In genomic region chr3:142267269-142267668, GRCh38 we compare ENCODE assay signal across 20 cellular contexts. TPM values are rescaled to one million over a fixed set of nuclear protein-coding genes. Genes with fewer than 3 reads are reported as not detected.
A peak's percentile ranks its signal among the peaks of the same experiment; 100 is the strongest.
DNase-seq lines count a peak whose midpoint lies in the region; ATAC-seq, FAIRE-seq and TF ChIP-seq lines count a peak whose summit lies in the region.
"Had no signal": no experiment of that assay in that cellular context is flagged by ENCODE, and none has a peak within 500 bp of the region (broad histone marks: within the 10 kb centered on the region; RNA-seq: fewer than 3 reads in every experiment).

No MANE protein-coding gene starts in this region.

- no peaks in the 10 kb centered on the region for H3K79me2 ChIP-seq in OCI-LY7 (ENCODE audit: insufficient read depth, low read depth, low read length)
- H3K79me2 ChIP-seq in HepG2 (ENCODE audit: insufficient read depth, low read length), result no peaks in the 10 kb centered on the region

- POLR2A ChIA-PET in OCI-LY7 (lab: Charles Lee) (no interaction called here), HepG2 (lab: Yijun Ruan, JAX) (no interaction called here)

- FAIRE-seq in small intestine (lab: Jason Lieb, UNC) (no peak), HepG2 (lab: Jason Lieb, UNC) (no peak)
- FAIRE-seq: A549, GM12878, H1 had no signal

- no peak for TF ChIP-seq RAD21 in HepG2 (CRISPR knock-in tag; IDR thresholded peaks at IDR 0.05)

- TF ChIP-seq EP300 in HepG2 (IDR thresholded peaks at IDR 0.05; ENCODE audit: low read depth in 2 of 2, low read length in 2 of 2) (no peak), HepG2 (CRISPR knock-in tag; IDR thresholded peaks at IDR 0.05; ENCODE audit: borderline replicate concordance) (no peak)

- H3K27me3 ChIP-seq in small intestine (ENCODE audit: control insufficient read depth in 2 of 2, insufficient read depth in 2 of 2, low read length in 2 of 2) (no peaks in the 10 kb centered on the region), HepG2 (ENCODE audit: control insufficient read depth in 1 of 2, insufficient read depth in 2 of 2, low read length in 2 of 2) (no peaks in the 10 kb centered on the region)

- H4K20me1 ChIP-seq in OCI-LY7 (ENCODE audit: insufficient read depth, low read length) (no peaks in the 10 kb centered on the region), HepG2 (ENCODE audit: insufficient read depth, low read length) (no peaks in the 10 kb centered on the region)

- in situ Hi-C loops in HepG2 (cut with HindIII; ENCODE audit: extremely low pct_ligation_motif_present, low pct_unique_long_range_greater_than_20kb), result no loop called here

- H3K4me1 ChIP-seq in OCI-LY7 (ENCODE audit: insufficient read depth, low read length, poor library complexity, severe bottlenecking) (no peaks in the 10 kb centered on the region), small intestine (ENCODE audit: control insufficient read depth in 2 of 2, insufficient read depth in 1 of 2, low read depth in 1 of 2, low read length in 1 of 2) (no peaks in the 10 kb centered on the region), HepG2 (ENCODE audit: insufficient read depth, low read length) (no peaks in the 10 kb centered on the region)
- H3K4me1 ChIP-seq: A549, Caco-2 had no signal

- H2AFZ ChIP-seq in OCI-LY7 (ENCODE audit: low read length), result peak overlapping the region; percentile 32; the same call in 1 of the 2 replicates
- H2AFZ ChIP-seq in HepG2 (ENCODE audit: low read length), result no peak overlapping the region

- no peaks in the 10 kb centered on the region for H3K36me3 ChIP-seq in OCI-LY7 (ENCODE audit: insufficient read depth, low read length)
- H3K36me3 ChIP-seq in small intestine (ENCODE audit: control insufficient read depth in 2 of 2, insufficient read depth in 2 of 2, low read length in 2 of 2), result no peaks in the 10 kb centered on the region
- no peaks in the 10 kb centered on the region for H3K36me3 ChIP-seq in HepG2 (replicated peaks in 1 of 2; ENCODE audit: control insufficient read depth in 1 of 2, insufficient read depth in 2 of 2, low read length in 2 of 2)

- H3K27ac ChIP-seq in OCI-LY7 (ENCODE audit: low read depth, low read length, poor library complexity, severe bottlenecking) (no peak overlapping the region), small intestine (ENCODE audit: low read depth in 1 of 2, low read length in 1 of 2) (no peak overlapping the region), HepG2 (ENCODE audit: extremely low read length, insufficient read depth, low read length) (no peak overlapping the region)
- H3K27ac ChIP-seq: 22Rv1, A549, C4-2B had no signal

- no peak overlapping the region for H3K9ac ChIP-seq in HepG2 (ENCODE audit: insufficient read depth, low read depth, low read length)

- no peaks in the 10 kb centered on the region for H3K9me2 ChIP-seq in OCI-LY7 (ENCODE audit: insufficient read depth, low read length)

- DNase-seq in DMS53 (lab: John Stamatoyannopoulos, UW) (peak; percentile 13), DMS53 treated with DMSO at 0.1 percent for 48 hours (lab: John Stamatoyannopoulos, UW; ENCODE audit: unreplicated experiment) (no peak), OCI-LY7 (ENCODE audit: low spot score) (no peak), left colon (no peak), small intestine (peak; percentile 28), HepG2 (ENCODE audit: low spot score) (no peak), dermis blood vessel endothelial cell (no peak)
- DNase-seq: AML-193; Caco-2; CD4-positive, alpha-beta T cell; DMS153; DND-41; EL; H9 had no signal

- 43 to 60% (median 44%) methylated on average over 2 of the region's 2 CpGs for WGBS in small intestine, 3 donors
- 17% methylated on average over 2 of the region's 2 CpGs for WGBS in HepG2 (ENCODE audit: low lambda C conversion rate)

- ATAC-seq in left colon (peak; percentile 98), HepG2 (no peak), HG03159 (IDR thresholded peaks at IDR 0.05; ENCODE audit: unreplicated experiment) (no peak)
- ATAC-seq: A549, GM12878 had no signal

- CTCF ChIA-PET in OCI-LY7 (lab: Charles Lee; ENCODE audit: unreplicated experiment) (no interaction called here), HepG2 (lab: Yijun Ruan, JAX; ENCODE audit: low intra/inter-chr PET ratio, low total read pairs) (no interaction called here)

- H3K9me3 ChIP-seq in OCI-LY7 (ENCODE audit: low read length) (no peaks in the 10 kb centered on the region), small intestine (ENCODE audit: control insufficient read depth, low read depth) (no peaks in the 10 kb centered on the region), HepG2 (ENCODE audit: low read length) (no peaks in the 10 kb centered on the region)
- H3K9me3 ChIP-seq: A549, Caco-2 had no signal

- H3K4me2 ChIP-seq in OCI-LY7 (ENCODE audit: low read length), result no peak overlapping the region
- H3K4me2 ChIP-seq in HepG2 (ENCODE audit: low read depth, low read length), result no peak overlapping the region
- H3K4me2 ChIP-seq: A549 had no signal

- H3K4me3 ChIP-seq in OCI-LY7 (ENCODE audit: low read depth, low read length, poor library complexity, severe bottlenecking), result no peak overlapping the region
- H3K4me3 ChIP-seq in small intestine (ENCODE audit: low read depth in 1 of 2, low read length in 2 of 2), result no peak overlapping the region
- no peak overlapping the region for H3K4me3 ChIP-seq in HepG2 (replicated peaks in 1 of 3; ENCODE audit: insufficient read depth in 1 of 3, low read depth in 2 of 3, low read length in 3 of 3)
- H3K4me3 ChIP-seq: A549, GM12878 had no signal

- no TSS peak for BruUV-seq in OCI-LY7 (replicated peaks; lab: Mats Ljungman, UMichigan)
- no TSS peak for BruUV-seq in HepG2 (replicated peaks; lab: Mats Ljungman, UMichigan)

- no peak for TF ChIP-seq POLR2A in HepG2 (IDR thresholded peaks at IDR 0.05; ENCODE audit: insufficient read depth in 1 of 2, low read depth in 2 of 2, low read length in 2 of 2)

- TF ChIP-seq CTCF in OCI-LY7 (conservative IDR thresholded peaks at IDR 0.05; ENCODE audit: low read length) (no peak), HepG2 (CRISPR knock-in tag; IDR thresholded peaks at IDR 0.05) (no peak)

- intact Hi-C loops in OCI-LY7 (cut with micrococcal nuclease; ENCODE audit: unreplicated experiment) (no loop called here), left colon (cut with DNase I, micrococcal nuclease) (no loop called here), HepG2 (cut with micrococcal nuclease; ENCODE audit: unreplicated experiment) (no loop called here)

TF ChIP-seq in HepG2, 621 proteins besides CTCF, POLR2A, EP300 and RAD21 (continues in another document):
- TF ChIP-seq ZNF292 (CRISPR knock-in tag; IDR thresholded peaks at IDR 0.05; ENCODE audit: borderline replicate concordance, low read depth) (no peak), SIX1 (CRISPR knock-in tag; IDR thresholded peaks at IDR 0.05; ENCODE audit: borderline replicate concordance) (no peak), ERF (CRISPR knock-in tag; IDR thresholded peaks at IDR 0.05) (no peak), YEATS2 (CRISPR knock-in tag; IDR thresholded peaks at IDR 0.05; ENCODE audit: borderline replicate concordance) (no peak), ZHX1 (CRISPR knock-in tag; IDR thresholded peaks at IDR 0.05; ENCODE audit: low read depth) (no peak), ZFP37 (CRISPR knock-in tag; IDR thresholded peaks at IDR 0.05; ENCODE audit: borderline replicate concordance) (no peak)

RNA-seq across cellular contexts. Expression of gene GK5, which starts 41.9 kb away (rescaled TPM):
- 12.7 and 27.4 TPM in 2 replicates for total RNA-seq in OCI-LY7 (2014; rRNA removed; shearing (Covaris generic))
- total RNA-seq in OCI-LY7 (2022) (23.1 and 26.8 TPM in 2 replicates), left colon (10 to 100 TPM; 40.1 to 59.5 TPM), HepG2 (2016; rRNA removed; fragmentation: Illumina TruSeq; extraction: Trizol) (11.0 and 12.9 TPM in 2 replicates), dermis blood vessel endothelial cell (6.5 and 8.8 TPM in 2 replicates)
- polyA plus RNA-seq in small intestine (1 to 10 TPM; 4.6 to 8.9 (median 8.4) TPM), HepG2 (2011; rRNA removed) (7.1 and 7.9 TPM in 2 replicates)
- total RNA-seq in HepG2 (2016; cell fraction: cytosol; rRNA removed; fragmentation: Illumina TruSeq; extraction: Trizol; ENCODE audit: low read depth), result 3.3 and 3.7 TPM in 2 replicates
- total RNA-seq in HepG2 (2016; cell fraction: insoluble cytoplasmic fraction; rRNA removed; fragmentation: Illumina TruSeq; extraction: Trizol), result 9.1 and 13.1 TPM in 2 replicates
- 2.8 and 4.4 TPM in 2 replicates for total RNA-seq in HepG2 (2016; cell fraction: membrane; rRNA removed; fragmentation: Illumina TruSeq; extraction: Trizol)
- total RNA-seq in HepG2 (2016; cell fraction: nucleus; rRNA removed; fragmentation: Illumina TruSeq; extraction: Trizol), result 17.6 and 20.5 TPM in 2 replicates
- 1.4 and 1.9 TPM in 2 replicates for polyA plus RNA-seq in HepG2 (2011; cell fraction: cytosol; rRNA removed)
- polyA plus RNA-seq in HepG2 (2011; cell fraction: nucleus; rRNA removed), result 12.3 and 18.5 TPM in 2 replicates
- 4.1 and 5.6 TPM in 2 replicates for polyA plus RNA-seq in HepG2 (2012)
- 1.2 and 2.0 TPM in 2 replicates for polyA plus RNA-seq in HepG2 (2016; cell fraction: cytosol; fragmentation: Illumina TruSeq; extraction: Trizol; ENCODE audit: low read depth)
- polyA plus RNA-seq in HepG2 (2016; cell fraction: insoluble cytoplasmic fraction; fragmentation: Illumina TruSeq; extraction: Trizol; ENCODE audit: low read depth), result 4.5 and 5.9 TPM in 2 replicates
- polyA plus RNA-seq in HepG2 (2016; cell fraction: membrane; fragmentation: Illumina TruSeq; extraction: Trizol; ENCODE audit: low read depth), result 0.74 and 2.3 TPM in 2 replicates
- 24.4 and 24.6 TPM in 2 replicates for polyA plus RNA-seq in HepG2 (2016; cell fraction: nucleus; fragmentation: Illumina TruSeq; extraction: Trizol; ENCODE audit: insufficient read depth, low read depth)
- polyA minus RNA-seq in HepG2 (2011; rRNA and poly(A)+ RNA removed; ENCODE audit: low replicate concordance), result 2.5 and 6.1 TPM in 2 replicates
- polyA minus RNA-seq in HepG2 (2011; cell fraction: cytosol; rRNA and poly(A)+ RNA removed), result 1.6 and 4.3 TPM in 2 replicates
- 19.1 and 23.4 TPM in 2 replicates for polyA minus RNA-seq in HepG2 (2011; cell fraction: nucleus; rRNA and poly(A)+ RNA removed)

Comparison
In these comparisons a context has a peak if more than half of its experiments do, and no peak if none do; other contexts are left out.
1. DNase-seq: peak in DMS53 (single experiment) and small intestine (single experiment); none in DMS53 treated with DMSO at 0.1 percent for 48 hours (single experiment), OCI-LY7 (single experiment), left colon (0 of 2), HepG2 (single experiment) and dermis blood vessel endothelial cell (single experiment).